8 cellular contexts compared by ENCODE assay signal in genomic region chr11:66592457-66593302, GRCh38. TPM values are rescaled to one million over a fixed set of nuclear protein-coding genes. Genes with fewer than 3 reads are reported as not detected.
A peak's percentile ranks its signal among the peaks of the same experiment; 100 is the strongest.
DNase-seq lines count a peak whose midpoint lies in the region; ATAC-seq and TF ChIP-seq lines count a peak whose summit lies in the region.

CCDC87 (minus strand) TSS chr11:66593063; CDS start chr11:66593015, 48 bp downstream.
CCS (plus strand) TSS chr11:66593185; CDS start chr11:66593262, 77 bp downstream.

- peak within 1 kb of the TSS; percentile 61 to 84 (median 71) for H3K4me3 ChIP-seq in right lobe of liver

- H3K27me3 ChIP-seq in right lobe of liver: no peaks in the 10 kb centered on the region

- H3K9me3 ChIP-seq in right lobe of liver: no peaks in the 10 kb centered on the region

- H3K4me3 Mint-ChIP-seq in CD14-positive monocyte: peak within 1 kb of the TSS; percentile 97 to 100

- DNase-seq in CD14-positive monocyte (ENCODE audit: low spot score) (peak; percentile 98), NCI-H526 (lab: John Stamatoyannopoulos, UW) (peak; percentile 92 to 97), dedifferentiated amniotic fluid mesenchymal stem cell (ENCODE audit: extremely low spot score) (peak; percentile 94), right lobe of liver (peak; percentile 99)
- DNase-seq in activated CD4-positive, alpha-beta T cell treated with anti-CD3 and anti-CD28 coated beads, Interleukin-2, amount 50 U/mL, for 1 hour: peak; percentile 99
- peak; percentile 97 to 99 for DNase-seq in stimulated activated CD4-positive, alpha-beta T cell treated with anti-CD3 and anti-CD28 coated beads, Interleukin-4, amount 100 ng/mL, for 4 hours

- peaks cover 0 to 1% (median 0%) of the 10 kb centered on the region in 3 donors for H3K27me3 Mint-ChIP-seq in CD14-positive monocyte (ENCODE audit: low read depth in 3 of 3)

- peak; percentile 89 for TF ChIP-seq POLR2A in right lobe of liver (IDR thresholded peaks at IDR 0.05)

- H3K27ac Mint-ChIP-seq in CD14-positive monocyte: peak within 1 kb of the TSS; percentile 95 to 99 (median 98)

- H3K4me1 ChIP-seq in right lobe of liver: peaks cover 0 to 43% (median 2%) of the 10 kb centered on the region in 4 donors

- H3K36me3 ChIP-seq in right lobe of liver: no peaks in the 10 kb centered on the region

- H3K36me3 Mint-ChIP-seq in CD14-positive monocyte: peaks cover 4 to 13% of the 10 kb centered on the region in 2 donors

- ATAC-seq in GM19328 (IDR thresholded peaks at IDR 0.05; ENCODE audit: unreplicated experiment) (peak; percentile 95), HG03469 (IDR thresholded peaks at IDR 0.05; ENCODE audit: unreplicated experiment) (peak; percentile 81), right lobe of liver (peak; percentile 92 to 95 (median 94))

- TF ChIP-seq CTCF in CD14-positive monocyte (IDR thresholded peaks at IDR 0.05) (peak; percentile 84), right lobe of liver (IDR thresholded peaks at IDR 0.05) (peak; percentile 52 to 73 (median 58))

- H3K27ac ChIP-seq in right lobe of liver: peak within 1 kb of the TSS; percentile 66 to 90 (median 86)

- intact Hi-C loops in CD14-positive monocyte (cut with micrococcal nuclease) (loop anchor here (2.0 to 5.0 kb wide), 2 partner anchors 24 to 85 kb away; partner anchors contain the start of genes RBM14 (in 2 of the 2) and RBM4B (in 1 of the 2)), right lobe of liver (cut with DNase I) (loop anchor here in 1 of 2 donors (5.0 kb wide), 1 partner anchor 85 kb away; the partner anchor contains the start of gene RBM4B)

- 0% methylated on average over 21 of the region's 68 CpGs for WGBS in right lobe of liver (ENCODE audit: insufficient coverage, low coverage, low lambda C conversion rate, missing lambda C conversion rate)

- no peaks in the 10 kb centered on the region for H3K9me3 Mint-ChIP-seq in CD14-positive monocyte

- peaks cover 26% of the 10 kb centered on the region for H3K4me1 Mint-ChIP-seq in CD14-positive monocyte

RNA-seq across cellular contexts. Expression of gene CCDC87, which starts in this region (rescaled TPM):
- polyA plus RNA-seq in CD14-positive monocyte: not detected
- under 1 TPM in 5 of 6 experiments, not detected in 1; 0.07 to 0.37 (median 0.12) TPM for total RNA-seq in right lobe of liver

RNA-seq across cellular contexts. Expression of gene CCS, which starts in this region (rescaled TPM):
- polyA plus RNA-seq in CD14-positive monocyte: 10 to 100 TPM; 26.9 to 37.0 TPM
- 10 to 100 TPM; 22.6 to 54.2 (median 34.3) TPM for total RNA-seq in right lobe of liver

Comparison
In these comparisons a context has a peak if more than half of its experiments do, and no peak if none do; other contexts are left out.
1. Peak in every context shown above with its lines: DNase-seq, ATAC-seq, H3K4me3 ChIP-seq and H3K27ac ChIP-seq.